Comparison of ENCODE assay signal across 9 cellular contexts in the genomic region with DNA sequence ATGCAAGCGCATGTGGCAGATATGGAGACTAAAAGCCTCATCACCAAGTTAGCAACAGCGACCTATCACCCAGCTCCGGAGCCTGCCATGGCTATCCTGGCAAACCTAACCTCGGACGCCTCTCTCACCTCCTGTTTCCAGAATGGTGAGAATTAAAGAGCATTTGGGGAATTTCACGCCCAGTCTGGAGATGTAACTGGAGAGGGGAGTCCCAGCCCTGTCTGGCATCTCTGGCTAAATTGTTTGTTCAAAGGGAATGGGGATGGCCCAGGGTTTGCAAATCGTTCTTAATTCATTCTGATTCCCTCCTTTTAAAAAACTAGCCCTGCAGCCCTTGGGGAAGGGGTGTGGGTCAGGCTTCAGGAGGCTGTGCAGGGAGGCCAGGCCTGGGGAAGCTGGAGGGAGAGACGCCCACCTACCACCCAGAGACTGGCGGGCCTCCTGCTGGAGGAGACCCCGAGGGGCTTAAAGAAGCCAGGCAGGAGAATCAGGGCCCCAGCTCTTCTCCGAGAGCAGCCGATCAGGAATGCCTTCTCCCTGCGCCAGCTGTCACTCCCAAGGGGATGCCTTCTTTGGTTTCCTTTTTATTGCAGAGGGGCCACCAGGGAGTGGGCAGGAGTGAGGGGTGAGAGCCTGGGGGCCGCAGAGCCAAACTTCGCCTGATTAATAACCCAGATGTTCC. TPM values are rescaled to one million over a fixed set of nuclear protein-coding genes. Genes with fewer than 3 reads are reported as not detected.
DNase-seq lines count a peak whose midpoint lies in the region; ATAC-seq and TF ChIP-seq lines count a peak whose summit lies in the region.
"Had no signal": no experiment of that assay in that cellular context is flagged by ENCODE, and none has a peak within 500 bp of the region (broad histone marks: within the 10 kb centered on the region; RNA-seq: fewer than 3 reads in every experiment).

No MANE protein-coding gene starts in this region.

- CTCF ChIA-PET in CD4-positive, alpha-beta T cell (lab: Charles Lee) = no interaction called here

- ATAC-seq in CD4-positive, alpha-beta T cell (ENCODE audit: poor library complexity) = no peak
- ATAC-seq in RWPE2 (ENCODE audit: low read depth) (no peak), right cardiac atrium (no peak), GM21390 (IDR thresholded peaks at IDR 0.05; ENCODE audit: unreplicated experiment) (no peak), GM18519 (IDR thresholded peaks at IDR 0.05; ENCODE audit: low FRiP score, unreplicated experiment) (no peak), HG02623 (IDR thresholded peaks at IDR 0.05; ENCODE audit: unreplicated experiment) (no peak)

- H3K27ac Mint-ChIP-seq in CD4-positive, alpha-beta T cell = no peak overlapping the region
- no peak overlapping the region for H3K27ac Mint-ChIP-seq in activated T-helper 2 cell treated with anti-CD3 and anti-CD28 coated beads, Interferon-gamma antibody, Interleukin-2, Interleukin-4, amounts not matched to agents 10 μg/mL and 5 μg/mL and 100 μg/mL, durations not matched to agents 14 hours and 24 hours and 36 hours
- H3K27ac Mint-ChIP-seq: activated naive CD8-positive, alpha-beta T cell treated with anti-CD3 and anti-CD28 coated beads, Interleukin-2, amount 10 ng/mL, durations not matched to agents 7 days and 5 days had no signal

- no peaks in the 10 kb centered on the region for H3K4me1 Mint-ChIP-seq in CD4-positive, alpha-beta T cell (ENCODE audit: low read depth)
- H3K4me1 Mint-ChIP-seq in activated T-helper 2 cell treated with anti-CD3 and anti-CD28 coated beads, Interferon-gamma antibody, Interleukin-2, Interleukin-4, amounts not matched to agents 10 μg/mL and 5 μg/mL and 100 μg/mL, durations not matched to agents 14 hours and 24 hours and 36 hours (ENCODE audit: low read depth) = no peaks in the 10 kb centered on the region
- H3K4me1 Mint-ChIP-seq: activated naive CD8-positive, alpha-beta T cell treated with anti-CD3 and anti-CD28 coated beads, Interleukin-2, amount 10 ng/mL, durations not matched to agents 7 days and 5 days had no signal

- peaks cover 2% of the 10 kb centered on the region; the same call in 1 of the 2 replicates for H3K36me3 ChIP-seq in RWPE2 (ENCODE audit: low read depth)

- no peaks in the 10 kb centered on the region for H3K9me3 Mint-ChIP-seq in CD4-positive, alpha-beta T cell
- no peaks in the 10 kb centered on the region for H3K9me3 Mint-ChIP-seq in activated T-helper 2 cell treated with anti-CD3 and anti-CD28 coated beads, Interferon-gamma antibody, Interleukin-2, Interleukin-4, amounts not matched to agents 10 μg/mL and 5 μg/mL and 100 μg/mL, durations not matched to agents 14 hours and 24 hours and 36 hours
- H3K9me3 Mint-ChIP-seq: activated naive CD8-positive, alpha-beta T cell treated with anti-CD3 and anti-CD28 coated beads, Interleukin-2, amount 10 ng/mL, durations not matched to agents 7 days and 5 days had no signal

- intact Hi-C loops in CD4-positive, alpha-beta T cell (cut with DNase I, micrococcal nuclease) = loop anchor here (5.0 to 10.0 kb wide), 2 partner anchors 193 to 476 kb away; a partner anchor contains a TSS
- intact Hi-C loops in right cardiac atrium (cut with DNase I) = loop anchor here in 2 of 4 donors (10.0 kb wide), 1 partner anchor 186 kb away; no protein-coding TSS in a partner anchor
- intact Hi-C loops in activated T-helper 2 cell treated with anti-CD3 and anti-CD28 coated beads, Interferon-gamma antibody, Interleukin-2, Interleukin-4, amounts not matched to agents 10 μg/mL and 5 μg/mL and 100 μg/mL, durations not matched to agents 14 hours and 24 hours and 36 hours (cut with micrococcal nuclease) = no loop called here

- H3K4me1 ChIP-seq in RWPE2 (ENCODE audit: insufficient read depth, poor library complexity, severe bottlenecking) (peaks cover 6% of the 10 kb centered on the region), right cardiac atrium (ENCODE audit: control insufficient read depth, insufficient read depth, low read length) (peaks cover 4% of the 10 kb centered on the region)

- H3K4me3 ChIP-seq in RWPE2 (ENCODE audit: severe bottlenecking) (no peak overlapping the region), right cardiac atrium (ENCODE audit: low read length) (peak overlapping the region; percentile 66), retinal pigment epithelial cell (ENCODE audit: low read length) (peak overlapping the region; percentile 39)

- H3K27me3 Mint-ChIP-seq in CD4-positive, alpha-beta T cell = peaks cover 17% of the 10 kb centered on the region
- peaks cover 15% of the 10 kb centered on the region for H3K27me3 Mint-ChIP-seq in activated T-helper 2 cell treated with anti-CD3 and anti-CD28 coated beads, Interferon-gamma antibody, Interleukin-2, Interleukin-4, amounts not matched to agents 10 μg/mL and 5 μg/mL and 100 μg/mL, durations not matched to agents 14 hours and 24 hours and 36 hours (ENCODE audit: low read depth)

- POLR2A ChIA-PET in CD4-positive, alpha-beta T cell (lab: Charles Lee) = interaction anchor here (1.0 kb wide), 1 partner anchor 27 kb away, joined by 3 read pairs; no protein-coding TSS in a partner anchor

- peak overlapping the region; percentile 54 for H3K4me3 Mint-ChIP-seq in CD4-positive, alpha-beta T cell
- H3K4me3 Mint-ChIP-seq in activated T-helper 2 cell treated with anti-CD3 and anti-CD28 coated beads, Interferon-gamma antibody, Interleukin-2, Interleukin-4, amounts not matched to agents 10 μg/mL and 5 μg/mL and 100 μg/mL, durations not matched to agents 14 hours and 24 hours and 36 hours (ENCODE audit: low read depth) = no peak overlapping the region
- H3K4me3 Mint-ChIP-seq: activated naive CD8-positive, alpha-beta T cell treated with anti-CD3 and anti-CD28 coated beads, Interleukin-2, amount 10 ng/mL, durations not matched to agents 7 days and 5 days had no signal

- peaks cover 11% of the 10 kb centered on the region for H3K27me3 ChIP-seq in CD4-positive, alpha-beta T cell (ENCODE audit: control insufficient read depth, insufficient read depth, low read length)
- no peaks in the 10 kb centered on the region for H3K27me3 ChIP-seq in RWPE2 (ENCODE audit: insufficient read depth, poor library complexity, severe bottlenecking)
- H3K27me3 ChIP-seq in right cardiac atrium (ENCODE audit: control insufficient read depth, insufficient read depth) = no peaks in the 10 kb centered on the region

- no peaks in the 10 kb centered on the region for H3K9me3 ChIP-seq in CD4-positive, alpha-beta T cell (ENCODE audit: control insufficient read depth, low read length)
- H3K9me3 ChIP-seq in RWPE2 (ENCODE audit: severe bottlenecking) = no peaks in the 10 kb centered on the region
- H3K9me3 ChIP-seq in right cardiac atrium (ENCODE audit: control insufficient read depth, low read length) = no peaks in the 10 kb centered on the region

- TF ChIP-seq CTCF in CD4-positive, alpha-beta T cell (IDR thresholded peaks at IDR 0.05) = no peak
- no peak for TF ChIP-seq CTCF in RWPE2 (IDR thresholded peaks at IDR 0.05; ENCODE audit: poor library complexity, severe bottlenecking)
- TF ChIP-seq CTCF in retinal pigment epithelial cell (conservative IDR thresholded peaks at IDR 0.05; ENCODE audit: low read depth, low read length) = no peak

- no peak for DNase-seq in CD4-positive, alpha-beta T cell
- DNase-seq in RWPE2 (ENCODE audit: low spot score) (no peak), right cardiac atrium (peak in 2 of 3 donors; percentile 16 to 17), retinal pigment epithelial cell (ENCODE audit: low read depth) (no peak)
- DNase-seq in activated T-helper 2 cell treated with anti-CD3 and anti-CD28 coated beads, Interferon-gamma antibody, Interleukin-2, Interleukin-4, amounts not matched to agents 10 μg/mL and 5 μg/mL and 100 μg/mL, durations not matched to agents 14 hours and 24 hours and 36 hours (ENCODE audit: low spot score) = no peak

- WGBS in right cardiac atrium = 51% methylated on average over 15 of the region's 15 CpGs

- H3K27ac ChIP-seq in CD4-positive, alpha-beta T cell (ENCODE audit: low read depth, low read length) = no peak overlapping the region
- H3K27ac ChIP-seq in RWPE2 (ENCODE audit: poor library complexity, severe bottlenecking) (peak overlapping the region; percentile 90), right cardiac atrium (ENCODE audit: low read length) (peak overlapping the region; percentile 16)

- H3K36me3 Mint-ChIP-seq in CD4-positive, alpha-beta T cell (ENCODE audit: low read depth) = no peaks in the 10 kb centered on the region
- H3K36me3 Mint-ChIP-seq in activated T-helper 2 cell treated with anti-CD3 and anti-CD28 coated beads, Interferon-gamma antibody, Interleukin-2, Interleukin-4, amounts not matched to agents 10 μg/mL and 5 μg/mL and 100 μg/mL, durations not matched to agents 14 hours and 24 hours and 36 hours (ENCODE audit: low read depth) = no peaks in the 10 kb centered on the region
- H3K36me3 Mint-ChIP-seq: activated naive CD8-positive, alpha-beta T cell treated with anti-CD3 and anti-CD28 coated beads, Interleukin-2, amount 10 ng/mL, durations not matched to agents 7 days and 5 days had no signal

RNA-seq across cellular contexts. Expression of a gene that starts 1.0 kb away (rescaled TPM):
- under 1 TPM; 0.41 to 0.50 TPM for total RNA-seq in CD4-positive, alpha-beta T cell
- total RNA-seq in right cardiac atrium = 10 to 100 TPM; 16.0 to 35.8 (median 26.1) TPM
- polyA plus RNA-seq in right cardiac atrium = 15.4 TPM
- 0.11 TPM in 1 of 2 replicates, not detected in the other for total RNA-seq in activated T-helper 2 cell treated with anti-CD3 and anti-CD28 coated beads, Interferon-gamma antibody, Interleukin-2, Interleukin-4, amounts not matched to agents 10 μg/mL and 5 μg/mL and 100 μg/mL, durations not matched to agents 14 hours and 24 hours and 36 hours

Comparison
In these comparisons a context has a peak if more than half of its experiments do, and no peak if none do; other contexts are left out.
1. DNase-seq: peak in right cardiac atrium (2 of 3); none in CD4-positive, alpha-beta T cell (0 of 10), RWPE2 (single experiment), retinal pigment epithelial cell (single experiment) and activated T-helper 2 cell treated with anti-CD3 and anti-CD28 coated beads, Interferon-gamma antibody, Interleukin-2, Interleukin-4, amounts not matched to agents 10 μg/mL and 5 μg/mL and 100 μg/mL, durations not matched to agents 14 hours and 24 hours and 36 hours (single experiment).
2. RNA of a gene that starts 1.0 kb away (total RNA-seq): 16.0 to 35.8 TPM in right cardiac atrium; 0.41 to 0.50 TPM in CD4-positive, alpha-beta T cell and 0.11 TPM in activated T-helper 2 cell treated with anti-CD3 and anti-CD28 coated beads, Interferon-gamma antibody, Interleukin-2, Interleukin-4, amounts not matched to agents 10 μg/mL and 5 μg/mL and 100 μg/mL, durations not matched to agents 14 hours and 24 hours and 36 hours; every median in the first group is over 10 times any median in the second.